In genomic region chr9:89882876-89883275, GRCh38 we compare ENCODE assay signal across 17 cellular contexts.
"Had no signal": no experiment of that assay in that cellular context is flagged by ENCODE, and none has a peak within 500 bp of the region (broad histone marks: within the 10 kb centered on the region; RNA-seq: fewer than 3 reads in every experiment).

No MANE protein-coding gene starts in this region.

- H3K27ac Mint-ChIP-seq: activated naive CD4-positive, alpha-beta T cell treated with anti-CD3 and anti-CD28 coated beads for 36 hours; activated naive CD8-positive, alpha-beta T cell treated with anti-CD3 and anti-CD28 coated beads, Interleukin-2, amount 50 U/mL, for 24 hours; activated T-helper 2 cell treated with anti-CD3 and anti-CD28 coated beads, Interferon-gamma antibody, Interleukin-2, Interleukin-4, amounts not matched to agents 10 μg/mL and 5 μg/mL and 100 μg/mL, durations not matched to agents 14 hours and 24 hours and 36 hours; natural killer cell treated with Interleukin-12 subunit alpha and Interleukin-12 subunit beta and Interleukin-15 and Interleukin-18, amount 100 ng/mL, for 72 hours had no signal

- H3K4me1 ChIP-seq: uterus had no signal

- H3K4me3 ChIP-seq: gastroesophageal sphincter, heart right ventricle, SK-N-MC, uterus had no signal

- H3K4me1 Mint-ChIP-seq: activated naive CD8-positive, alpha-beta T cell treated with anti-CD3 and anti-CD28 coated beads, Interleukin-2, amount 50 U/mL, for 24 hours had no signal

- H3K36me3 ChIP-seq: gastroesophageal sphincter, heart right ventricle, uterus had no signal

- H3K27me3 ChIP-seq: gastroesophageal sphincter, heart right ventricle, uterus had no signal

- ATAC-seq: activated naive CD8-positive, alpha-beta T cell treated with anti-CD3 and anti-CD28 coated beads, Interleukin-2, amount 50 U/mL, for 24 hours; gastroesophageal sphincter; heart right ventricle; left colon; natural killer cell treated with Interleukin-12 subunit alpha and Interleukin-12 subunit beta and Interleukin-15 and Interleukin-18, amount 100 ng/mL, for 72 hours had no signal

- H3K27me3 Mint-ChIP-seq: activated naive CD8-positive, alpha-beta T cell treated with anti-CD3 and anti-CD28 coated beads, Interleukin-2, amount 50 U/mL, for 24 hours had no signal

- H3K4me3 Mint-ChIP-seq: activated naive CD4-positive, alpha-beta T cell treated with anti-CD3 and anti-CD28 coated beads for 36 hours; activated naive CD8-positive, alpha-beta T cell treated with anti-CD3 and anti-CD28 coated beads, Interleukin-2, amount 50 U/mL, for 24 hours; natural killer cell treated with Interleukin-12 subunit alpha and Interleukin-12 subunit beta and Interleukin-15 and Interleukin-18, amount 100 ng/mL, for 72 hours had no signal

- H3K27ac ChIP-seq: SK-N-MC, uterus had no signal

- DNase-seq: activated CD4-positive, alpha-beta T cell treated with anti-CD3 and anti-CD28 coated beads for 1 hour; activated CD4-positive, alpha-beta T cell treated with anti-CD3 and anti-CD28 coated beads, Interleukin-2, amount 50 U/mL, for 48 hours; activated naive CD4-positive, alpha-beta T cell treated with anti-CD3 and anti-CD28 coated beads for 36 hours; activated naive CD8-positive, alpha-beta T cell treated with anti-CD3 and anti-CD28 coated beads, Interleukin-2, amount 50 U/mL, for 24 hours; dermis blood vessel endothelial cell; heart right ventricle; left colon; mammary epithelial cell; nucleus accumbens; small intestine; T-helper 1 cell; T1000 had no signal

- H3K9me3 ChIP-seq: gastroesophageal sphincter, heart right ventricle, uterus had no signal

- H3K36me3 Mint-ChIP-seq: natural killer cell treated with Interleukin-12 subunit alpha and Interleukin-12 subunit beta and Interleukin-15 and Interleukin-18, amount 100 ng/mL, for 72 hours had no signal

- H3K9me3 Mint-ChIP-seq: activated naive CD4-positive, alpha-beta T cell treated with anti-CD3 and anti-CD28 coated beads for 36 hours; activated naive CD8-positive, alpha-beta T cell treated with anti-CD3 and anti-CD28 coated beads, Interleukin-2, amount 50 U/mL, for 24 hours; activated T-helper 2 cell treated with anti-CD3 and anti-CD28 coated beads, Interferon-gamma antibody, Interleukin-2, Interleukin-4, amounts not matched to agents 10 μg/mL and 5 μg/mL and 100 μg/mL, durations not matched to agents 14 hours and 24 hours and 36 hours; natural killer cell treated with Interleukin-12 subunit alpha and Interleukin-12 subunit beta and Interleukin-15 and Interleukin-18, amount 100 ng/mL, for 72 hours had no signal
